ENCODE assay signal across 10 cellular contexts in the genomic region with DNA sequence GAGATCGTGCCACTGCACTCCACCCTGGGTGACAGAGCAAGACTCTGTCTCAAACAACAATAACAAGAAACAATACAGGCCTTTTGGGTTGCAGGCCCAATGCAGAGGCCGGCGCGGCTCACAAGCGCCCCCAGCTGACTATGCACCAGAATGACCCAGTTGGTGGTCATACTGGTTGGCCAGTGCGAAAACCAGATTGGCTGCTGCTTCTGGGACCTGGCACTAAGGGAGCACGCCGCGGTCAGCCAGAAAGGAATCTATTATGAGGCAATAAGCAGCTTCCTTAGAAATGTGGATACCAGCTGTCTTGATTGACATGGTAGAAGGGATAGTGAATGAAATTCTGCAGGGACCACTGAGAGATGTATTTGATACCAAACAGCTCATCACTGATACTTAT. TPM values are rescaled to one million over a fixed set of nuclear protein-coding genes. Genes with fewer than 3 reads are reported as not detected.
DNase-seq lines count a peak whose midpoint lies in the region; ATAC-seq and TF ChIP-seq lines count a peak whose summit lies in the region.
"Had no signal": no experiment of that assay in that cellular context is flagged by ENCODE, and none has a peak within 500 bp of the region (broad histone marks: within the 10 kb centered on the region; RNA-seq: fewer than 3 reads in every experiment).

No MANE protein-coding gene starts in this region.

- H3K79me2 ChIP-seq in MM.1S (ENCODE audit: low read length): no peaks in the 10 kb centered on the region

- no peak for TF ChIP-seq POLR2A in prostate gland (IDR thresholded peaks at IDR 0.05)

- H3K9me3 ChIP-seq in MM.1S (replicated peaks; ENCODE audit: insufficient read depth, low read length): no peaks in the 10 kb centered on the region
- H3K9me3 ChIP-seq in prostate gland: no peaks in the 10 kb centered on the region

- H3K27ac ChIP-seq in MM.1S (ENCODE audit: low read length) (no peak overlapping the region), prostate gland (no peak overlapping the region)

- peaks cover 31% of the 10 kb centered on the region for H3K36me3 Mint-ChIP-seq in osteocyte (ENCODE audit: unreplicated experiment)

- H3F3A ChIP-seq in MM.1S (ENCODE audit: insufficient read depth, low read length): no peaks in the 10 kb centered on the region

- H3K4me3 ChIP-seq in GM06990 (replicated peaks; ENCODE audit: low read depth, low read length) (no peak overlapping the region), MM.1S (ENCODE audit: low read length) (no peak overlapping the region), epithelial cell of esophagus (ENCODE audit: low read length) (no peak overlapping the region), prostate gland (no peak overlapping the region)

- 75% methylated on average over 9 of the region's 9 CpGs for WGBS in prostate gland

- intact Hi-C loops in prostate gland (cut with DNase I): no loop called here

- DNase-seq in GM06990 (ENCODE audit: extremely low read depth, insufficient read length) (no peak), MM.1S (peak; percentile 60), epithelial cell of esophagus (ENCODE audit: low read depth) (peak; percentile 29), osteocyte (ENCODE audit: extremely low spot score, unreplicated experiment) (no peak), NCI-H146 (lab: John Stamatoyannopoulos, UW) (no peak), prostate gland (ENCODE audit: low spot score) (no peak)
- DNase-seq: activated CD4-positive, alpha-beta T cell treated with anti-CD3 and anti-CD28 coated beads, Interleukin-2, amount 50 U/mL, for 48 hours; NCI-H510A had no signal

- H3K9me3 Mint-ChIP-seq in osteocyte (ENCODE audit: unreplicated experiment): peaks cover 24% of the 10 kb centered on the region

- H2AFZ ChIP-seq in MM.1S (ENCODE audit: low read length): no peak overlapping the region

- H3K27me3 Mint-ChIP-seq in osteocyte (ENCODE audit: unreplicated experiment): no peaks in the 10 kb centered on the region

- H3K4me3 Mint-ChIP-seq in osteocyte (ENCODE audit: unreplicated experiment): no peak overlapping the region

- H3K27me3 ChIP-seq in GM06990 (replicated peaks; ENCODE audit: control insufficient read depth, insufficient read depth, low read length) (no peaks in the 10 kb centered on the region), MM.1S (replicated peaks; ENCODE audit: insufficient read depth, low read length) (no peaks in the 10 kb centered on the region), prostate gland (replicated peaks; ENCODE audit: insufficient read depth) (no peaks in the 10 kb centered on the region)

- H3K4me1 Mint-ChIP-seq in osteocyte (ENCODE audit: unreplicated experiment): peaks cover 5% of the 10 kb centered on the region

- no peak for ATAC-seq in HG03439 (IDR thresholded peaks at IDR 0.05; ENCODE audit: unreplicated experiment)
- ATAC-seq in GM21786 (IDR thresholded peaks at IDR 0.05; ENCODE audit: unreplicated experiment): no peak

- TF ChIP-seq CTCF in GM06990 (IDR thresholded peaks at IDR 0.05; ENCODE audit: insufficient read depth, low read length, poor library complexity, severe bottlenecking) (peak; percentile 48), MM.1S (IDR thresholded peaks at IDR 0.05; ENCODE audit: low read length) (peak; percentile 69), epithelial cell of esophagus (IDR thresholded peaks at IDR 0.05; ENCODE audit: insufficient read depth, low read depth, low read length, missing control alignments) (peak; percentile 26), osteocyte (IDR thresholded peaks at IDR 0.05) (peak; percentile 33), prostate gland (IDR thresholded peaks at IDR 0.05) (no peak)

- no peak overlapping the region for H3K27ac Mint-ChIP-seq in osteocyte (ENCODE audit: unreplicated experiment)

- H3K9ac ChIP-seq in MM.1S (ENCODE audit: low read length): no peak overlapping the region

- H3K4me1 ChIP-seq in MM.1S (ENCODE audit: low read length) (no peaks in the 10 kb centered on the region), prostate gland (replicated peaks) (no peaks in the 10 kb centered on the region)

- H4K20me1 ChIP-seq in MM.1S (ENCODE audit: insufficient read depth, low read length): no peaks in the 10 kb centered on the region

- H3K9me2 ChIP-seq in MM.1S (replicated peaks; ENCODE audit: insufficient read depth, low read length): no peaks in the 10 kb centered on the region

- no peak overlapping the region for H3K4me2 ChIP-seq in MM.1S (ENCODE audit: low read depth, low read length)

- H3K36me3 ChIP-seq in GM06990 (ENCODE audit: control insufficient read depth, insufficient read depth, low read length) (no peaks in the 10 kb centered on the region), MM.1S (replicated peaks; ENCODE audit: insufficient read depth, low read length) (no peaks in the 10 kb centered on the region), prostate gland (no peaks in the 10 kb centered on the region)

RNA-seq across cellular contexts. Expression of gene RANBP17, which starts 35.0 kb away (rescaled TPM):
- total RNA-seq in osteocyte: 15.7 and 17.5 TPM in 2 replicates
- total RNA-seq in prostate gland: 10 to 100 TPM in 1 of 2 donors, 1 to 10 TPM in 1; 5.4 to 19.8 TPM

Comparison
In these comparisons a context has a peak if more than half of its experiments do, and no peak if none do; other contexts are left out.
1. DNase-seq: peak in MM.1S (single experiment) and epithelial cell of esophagus (single experiment); none in GM06990 (single experiment), osteocyte (single experiment), NCI-H146 (single experiment) and prostate gland (single experiment).
2. CTCF ChIP-seq: peak in GM06990 (single experiment), MM.1S (single experiment), epithelial cell of esophagus (single experiment) and osteocyte (single experiment); none in prostate gland (0 of 4).